In genomic region chr2:226746206-226746800, GRCh38 we compare ENCODE assay signal across 19 cellular contexts.
"Had no signal": no experiment of that assay in that cellular context is flagged by ENCODE, and none has a peak within 500 bp of the region (broad histone marks: within the 10 kb centered on the region; RNA-seq: fewer than 3 reads in every experiment).

No MANE protein-coding gene starts in this region.

- DNase-seq: cortex of kidney; dorsolateral prefrontal cortex; effector CD8-positive, alpha-beta T cell; head of caudate nucleus; kidney; left cardiac atrium; left ventricle myocardium superior; mammary epithelial cell; mucosa of descending colon; naive thymus-derived CD8-positive, alpha-beta T cell; posterior cingulate gyrus; small intestine; stimulated activated CD4-positive, alpha-beta T cell treated with anti-CD3 and anti-CD28 coated beads, Interleukin-12 subunit alpha, Interleukin-12 subunit beta, amount 100 ng/mL, for 4 hours; stimulated activated naive CD4-positive, alpha-beta T cell; tibial artery; upper lobe of left lung had no signal

- H3K36me3 ChIP-seq: right atrium auricular region, tibial artery, upper lobe of left lung, vagina had no signal

- H2AFZ ChIP-seq: hepatocyte had no signal

- H3K27ac Mint-ChIP-seq: naive thymus-derived CD8-positive, alpha-beta T cell had no signal

- H3K9me3 ChIP-seq: mucosa of descending colon, right atrium auricular region, tibial artery, upper lobe of left lung, vagina had no signal

- H3K27ac ChIP-seq: dorsolateral prefrontal cortex, hepatocyte, right atrium auricular region, tibial artery, upper lobe of left lung, vagina had no signal

- H3K4me2 ChIP-seq: hepatocyte had no signal

- H3K4me3 Mint-ChIP-seq: naive thymus-derived CD8-positive, alpha-beta T cell had no signal

- H3K4me3 ChIP-seq: dorsolateral prefrontal cortex, hepatocyte, mucosa of descending colon, right atrium auricular region, tibial artery, upper lobe of left lung, vagina had no signal

- H3K27me3 Mint-ChIP-seq: naive thymus-derived CD8-positive, alpha-beta T cell had no signal

- H3K27me3 ChIP-seq: dorsolateral prefrontal cortex, hepatocyte, right atrium auricular region, tibial artery, upper lobe of left lung, vagina had no signal

- H3K9me3 Mint-ChIP-seq: naive thymus-derived CD8-positive, alpha-beta T cell had no signal

- ATAC-seq: left cardiac atrium; left ventricle myocardium superior; mucosa of descending colon; naive thymus-derived CD8-positive, alpha-beta T cell had no signal
